In the genomic region with DNA sequence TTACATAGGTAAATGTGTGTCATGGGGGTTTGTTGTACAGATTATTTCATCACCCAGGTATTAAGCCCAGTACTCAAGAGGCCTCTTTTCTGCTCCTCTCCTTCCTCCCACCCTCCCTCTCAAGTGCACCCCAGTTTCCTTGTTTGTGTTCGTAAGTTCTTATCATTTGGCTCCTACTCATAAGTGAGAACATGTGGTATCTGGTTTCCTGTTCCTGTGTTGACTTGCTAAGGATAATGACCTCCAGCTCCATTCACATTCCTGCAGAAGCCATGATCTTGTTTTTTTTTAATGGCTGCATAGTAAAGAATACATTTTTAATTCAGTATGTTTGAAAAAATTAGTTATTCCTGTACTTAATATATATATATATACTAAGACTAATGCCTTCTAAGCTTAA, we compare ENCODE assay signal across 21 cellular contexts.
"Had no signal": no experiment of that assay in that cellular context is flagged by ENCODE, and none has a peak within 500 bp of the region (broad histone marks: within the 10 kb centered on the region; RNA-seq: fewer than 3 reads in every experiment).

No MANE protein-coding gene starts in this region.

- H3K4me3 ChIP-seq: ascending aorta, heart left ventricle, left ventricle myocardium inferior, pancreas, psoas muscle, smooth muscle cell, tibial nerve had no signal

- H3K27ac ChIP-seq: ascending aorta, heart left ventricle, left ventricle myocardium inferior, pancreas, psoas muscle, tibial nerve had no signal

- H3K36me3 ChIP-seq: ascending aorta, heart left ventricle, left ventricle myocardium inferior, pancreas, tibial nerve had no signal

- H3K4me1 ChIP-seq: ascending aorta, heart left ventricle, left ventricle myocardium inferior, pancreas, psoas muscle, tibial nerve had no signal

- DNase-seq: activated CD4-positive, alpha-beta memory T cell treated with anti-CD3 and anti-CD28 coated beads for 36 hours; activated CD4-positive, alpha-beta T cell treated with anti-CD3 and anti-CD28 coated beads, Interleukin-2, amount 10 ng/mL, durations not matched to agents 24 days and 14 days; activated CD4-positive, CD25-positive, alpha-beta regulatory T cell treated with anti-CD3 and anti-CD28 coated beads, Interleukin-2, amount 50 U/mL, for 72 hours; activated CD8-positive, alpha-beta memory T cell treated with anti-CD3 and anti-CD28 coated beads, Interleukin-2, amount 50 U/mL, for 4 hours; activated effector memory CD4-positive, alpha-beta T cell treated with anti-CD3 and anti-CD28 coated beads, Interleukin-2, amount 50 U/mL, for 16 hours; activated naive CD4-positive, alpha-beta T cell treated with anti-CD3 and anti-CD28 coated beads for 36 hours; activated naive CD8-positive, alpha-beta T cell treated with anti-CD3 and anti-CD28 coated beads for 36 hours; activated T-cell treated with anti-CD3 and anti-CD28 coated beads, Interleukin-2, amount 50 U/mL, for 1 hour; cortex of kidney; effector memory CD8-positive, alpha-beta T cell; heart left ventricle; left ventricle myocardium inferior; naive thymus-derived CD8-positive, alpha-beta T cell; nucleus accumbens; pancreas; psoas muscle; stimulated activated CD4-positive, alpha-beta T cell treated with anti-CD3 and anti-CD28 coated beads, Interleukin-1b, Interleukin-23, amount 100 ng/mL, for 48 hours; stimulated activated naive CD4-positive, alpha-beta T cell had no signal

- ATAC-seq: effector memory CD8-positive, alpha-beta T cell; heart left ventricle; naive thymus-derived CD8-positive, alpha-beta T cell; pancreas; psoas muscle had no signal

- H3K9me3 ChIP-seq: ascending aorta, heart left ventricle, pancreas, psoas muscle, tibial nerve had no signal

- H3K27me3 ChIP-seq: ascending aorta, heart left ventricle, pancreas, tibial nerve had no signal
